In the genomic region with DNA sequence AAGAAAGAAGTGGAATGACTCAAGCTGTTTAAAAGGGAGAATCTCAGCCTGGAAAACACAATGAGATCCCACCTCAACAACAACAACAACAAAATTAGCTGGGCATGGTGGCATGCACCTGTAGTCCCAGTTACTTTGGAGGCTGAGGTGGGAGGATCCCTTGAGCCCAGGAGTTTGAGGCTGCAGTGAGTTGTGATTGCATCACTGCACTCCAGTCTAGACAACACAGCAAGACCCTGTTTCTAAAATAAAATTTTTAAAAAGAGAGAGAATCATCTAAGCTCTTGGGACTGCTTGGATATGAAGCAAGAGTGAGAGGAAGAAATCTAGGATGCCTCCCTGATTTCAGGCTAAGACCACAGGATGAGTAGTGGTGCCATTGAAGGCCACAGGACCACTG, we compare ENCODE assay signal across 1 cellular context.
A peak's percentile ranks its signal among the peaks of the same experiment; 100 is the strongest.
TF ChIP-seq lines count a peak whose summit lies in the region.

No MANE protein-coding gene starts in this region.

TF ChIP-seq in K562, 482 proteins besides CTCF, POLR2A, EP300 and RAD21:
- TF ChIP-seq CEBPG (CRISPR knock-in tag; IDR thresholded peaks at IDR 0.05) = no peak; the same call in 1 of the 2 replicates
- peak in 1 of 2 experiments; percentile 52; a peak in 1 of 4 replicates for TF ChIP-seq CEBPG (tag; conservative IDR thresholded peaks at IDR 0.05 in 1 of 2, IDR thresholded peaks at IDR 0.05 in 1 of 2)
- TF ChIP-seq ZKSCAN1 (IDR thresholded peaks at IDR 0.05; ENCODE audit: low read depth, low read length) = no peak
- no peak for TF ChIP-seq NELFE (IDR thresholded peaks at IDR 0.05; ENCODE audit: insufficient read depth, insufficient read length)
- peak; percentile 47 for TF ChIP-seq CEBPB (tag; IDR thresholded peaks at IDR 0.05)
- no peak for TF ChIP-seq POLR2B (IDR thresholded peaks at IDR 0.05; ENCODE audit: low read depth, partially characterized antibody)
- TF ChIP-seq XRCC4 (IDR thresholded peaks at IDR 0.05; ENCODE audit: extremely low read depth, insufficient read depth, insufficient read length) = no peak
- TF ChIP-seq, protein P1, sequence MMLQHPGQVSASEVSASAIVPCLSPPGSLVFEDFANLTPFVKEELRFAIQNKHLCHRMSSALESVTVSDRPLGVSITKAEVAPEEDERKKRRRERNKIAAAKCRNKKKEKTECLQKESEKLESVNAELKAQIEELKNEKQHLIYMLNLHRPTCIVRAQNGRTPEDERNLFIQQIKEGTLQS (IDR thresholded peaks at IDR 0.05) = peak; percentile 62; the same call in 1 of the 2 replicates
- TF ChIP-seq, protein P1 (CRISPR knock-in tag; conservative IDR thresholded peaks at IDR 0.05) = no peak
- no peak for TF ChIP-seq BRCA1 (IDR thresholded peaks at IDR 0.05)
- no peak for TF ChIP-seq BRCA1 (CRISPR knock-in tag; IDR thresholded peaks at IDR 0.05)
- TF ChIP-seq, protein P2, sequence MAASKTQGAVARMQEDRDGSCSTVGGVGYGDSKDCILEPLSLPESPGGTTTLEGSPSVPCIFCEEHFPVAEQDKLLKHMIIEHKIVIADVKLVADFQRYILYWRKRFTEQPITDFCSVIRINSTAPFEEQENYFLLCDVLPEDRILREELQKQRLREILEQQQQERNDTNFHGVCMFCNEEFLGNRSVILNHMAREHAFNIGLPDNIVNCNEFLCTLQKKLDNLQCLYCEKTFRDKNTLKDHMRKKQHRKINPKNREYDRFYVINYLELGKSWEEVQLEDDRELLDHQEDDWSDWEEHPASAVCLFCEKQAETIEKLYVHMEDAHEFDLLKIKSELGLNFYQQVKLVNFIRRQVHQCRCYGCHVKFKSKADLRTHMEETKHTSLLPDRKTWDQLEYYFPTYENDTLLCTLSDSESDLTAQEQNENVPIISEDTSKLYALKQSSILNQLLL (CRISPR knock-in tag; IDR thresholded peaks at IDR 0.05; ENCODE audit: borderline replicate concordance) = no peak
- no peak for TF ChIP-seq ZNF124 (CRISPR knock-in tag; IDR thresholded peaks at IDR 0.05)
- no peak for TF ChIP-seq GTF2A2 (tag; IDR thresholded peaks at IDR 0.05)
